Comparison of ENCODE assay signal across 1 cellular context in genomic region chr17:7307686-7308624, GRCh38.
TF ChIP-seq lines count a peak whose summit lies in the region.

No MANE protein-coding gene starts in this region.

TF ChIP-seq in HepG2, 621 proteins besides CTCF, POLR2A, EP300 and RAD21 (continued from another document and continues in another):
- TF ChIP-seq ZNF431 (CRISPR knock-in tag; IDR thresholded peaks at IDR 0.05; ENCODE audit: borderline replicate concordance, low read depth) (0 out of 2 replicates have a peak, but pooled peaks have one; percentile 43), TP53 (CRISPR knock-in tag; conservative IDR thresholded peaks at IDR 0.05) (no peak), ARID4A (CRISPR knock-in tag; IDR thresholded peaks at IDR 0.05; ENCODE audit: borderline replicate concordance) (peak; percentile 70), BCL3 (CRISPR knock-in tag; IDR thresholded peaks at IDR 0.05) (no peak; the same call in 1 of the 2 replicates), NR0B2 (CRISPR knock-in tag; IDR thresholded peaks at IDR 0.05) (0 out of 2 replicates have a peak, but pooled peaks have one; percentile 56), MNT (IDR thresholded peaks at IDR 0.05) (no peak), NR2F2 (IDR thresholded peaks at IDR 0.05; ENCODE audit: borderline replicate concordance, low read depth) (0 out of 2 replicates have a peak, but pooled peaks have one; percentile 18), MTA1 (CRISPR knock-in tag; IDR thresholded peaks at IDR 0.05; ENCODE audit: borderline replicate concordance) (0 out of 2 replicates have a peak, but pooled peaks have one; percentile 17), MATR3 (CRISPR knock-in tag; IDR thresholded peaks at IDR 0.05) (no peak), SRSF1 (optimal IDR thresholded peaks at IDR 0.05; ENCODE audit: low read depth, low read length) (no peak), RFX3 (CRISPR knock-in tag; IDR thresholded peaks at IDR 0.05) (no peak), ZNF784 (CRISPR knock-in tag; IDR thresholded peaks at IDR 0.05; ENCODE audit: borderline replicate concordance) (peak; percentile 6; the same call in 1 of the 2 replicates), MYPOP (CRISPR knock-in tag; IDR thresholded peaks at IDR 0.05) (peak; percentile 62; the same call in 1 of the 2 replicates), NCOA5 (CRISPR knock-in tag; IDR thresholded peaks at IDR 0.05) (no peak), TARDBP (CRISPR knock-in tag; IDR thresholded peaks at IDR 0.05) (no peak; the same call in 1 of the 2 replicates), CREBL2 (CRISPR knock-in tag; IDR thresholded peaks at IDR 0.05; ENCODE audit: borderline replicate concordance) (no peak), ZBTB40 (IDR thresholded peaks at IDR 0.05) (no peak), ZBTB40 (CRISPR knock-in tag; IDR thresholded peaks at IDR 0.05) (peak; percentile 34; the same call in 1 of the 2 replicates), ZNF574 (CRISPR knock-in tag; IDR thresholded peaks at IDR 0.05) (peak; percentile 28; the same call in 1 of the 2 replicates), SIX1 (CRISPR knock-in tag; IDR thresholded peaks at IDR 0.05; ENCODE audit: borderline replicate concordance) (no peak), ATF4 (CRISPR knock-in tag; IDR thresholded peaks at IDR 0.05) (no peak), ZNF326 (CRISPR knock-in tag; IDR thresholded peaks at IDR 0.05; ENCODE audit: borderline replicate concordance) (no peak), ZNF10 (CRISPR knock-in tag; IDR thresholded peaks at IDR 0.05; ENCODE audit: borderline replicate concordance, low read depth) (no peak), SRSF4 (IDR thresholded peaks at IDR 0.05; ENCODE audit: low read depth, low read length, poor library complexity, severe bottlenecking) (no peak), ZNF414 (CRISPR knock-in tag; IDR thresholded peaks at IDR 0.05) (no peak), GFI1 (CRISPR knock-in tag; IDR thresholded peaks at IDR 0.05; ENCODE audit: borderline replicate concordance) (no peak), REL (CRISPR knock-in tag; conservative IDR thresholded peaks at IDR 0.05) (no peak; the same call in 1 of the 2 replicates)
